ENCODE assay signal across 10 cellular contexts in genomic region chr6:25882066-25882496, GRCh38. TPM values are rescaled to one million over a fixed set of nuclear protein-coding genes. Genes with fewer than 3 reads are reported as not detected.
DNase-seq lines count a peak whose midpoint lies in the region; ATAC-seq, FAIRE-seq and TF ChIP-seq lines count a peak whose summit lies in the region.
"Had no signal": no experiment of that assay in that cellular context is flagged by ENCODE, and none has a peak within 500 bp of the region (broad histone marks: within the 10 kb centered on the region; RNA-seq: fewer than 3 reads in every experiment).

No MANE protein-coding gene starts in this region.

- peak overlapping the region; percentile 61 for H3K4me3 Mint-ChIP-seq in dendritic cell treated with granulocyte-macrophage colony-stimulating factor and Interleukin-4, amounts not matched to agents 40 ng/mL and 50 ng/mL, for 4 days

- H3K36me3 ChIP-seq in GM06990 (ENCODE audit: control insufficient read depth, insufficient read depth, low read length), result no peaks in the 10 kb centered on the region
- H3K36me3 ChIP-seq in pancreas, result no peaks in the 10 kb centered on the region

- DNase-seq in GM06990 (ENCODE audit: extremely low read depth, insufficient read length) (peak; percentile 28), pancreas (peak in 5 of 6 donors; percentile 13 to 77 (median 34)), NCI-H2171 (lab: John Stamatoyannopoulos, UW) (no peak), AG08395 (ENCODE audit: low spot score) (no peak), OCI-M2 (lab: John Stamatoyannopoulos, UW; ENCODE audit: unreplicated experiment) (no peak)
- DNase-seq in activated CD4-positive, alpha-beta T cell treated with anti-CD3 and anti-CD28 coated beads for 24 hours (ENCODE audit: low read depth in 2 of 2), result peak; percentile 6 to 8

- peaks cover 7% of the 10 kb centered on the region for H3K27me3 Mint-ChIP-seq in dendritic cell treated with granulocyte-macrophage colony-stimulating factor and Interleukin-4, amounts not matched to agents 40 ng/mL and 50 ng/mL, for 4 days

- intact Hi-C loops in dendritic cell treated with granulocyte-macrophage colony-stimulating factor and Interleukin-4, amounts not matched to agents 40 ng/mL and 50 ng/mL, for 4 days (cut with micrococcal nuclease), result no loop called here
- intact Hi-C loops in pancreas (cut with DNase I), result no loop called here

- H3K27ac ChIP-seq in pancreas, result no peak overlapping the region

- H3K36me3 Mint-ChIP-seq in dendritic cell treated with granulocyte-macrophage colony-stimulating factor and Interleukin-4, amounts not matched to agents 40 ng/mL and 50 ng/mL, for 4 days (ENCODE audit: low read depth), result no peaks in the 10 kb centered on the region

- H3K9me3 Mint-ChIP-seq in dendritic cell treated with granulocyte-macrophage colony-stimulating factor and Interleukin-4, amounts not matched to agents 40 ng/mL and 50 ng/mL, for 4 days, result no peaks in the 10 kb centered on the region

- H3K4me3 ChIP-seq in GM06990 (replicated peaks; ENCODE audit: low read depth, low read length), result no peak overlapping the region
- H3K4me3 ChIP-seq in pancreas, result no peak overlapping the region

- peak overlapping the region; percentile 31 for H3K27ac Mint-ChIP-seq in dendritic cell treated with granulocyte-macrophage colony-stimulating factor and Interleukin-4, amounts not matched to agents 40 ng/mL and 50 ng/mL, for 4 days

- no peaks in the 10 kb centered on the region; the same call in 1 of the 2 replicates for H3K27me3 ChIP-seq in GM06990 (replicated peaks; ENCODE audit: control insufficient read depth, insufficient read depth, low read length)
- H3K27me3 ChIP-seq in pancreas, result no peaks in the 10 kb centered on the region

- ATAC-seq in pancreas, result peak; percentile 38 to 66 (median 60)
- ATAC-seq in SK-N-SH treated with all-trans-retinoic acid at 6 μM for 48 hours, result no peak

- no peak for FAIRE-seq in pancreas (lab: Jason Lieb, UNC)
- FAIRE-seq: islet of Langerhans had no signal

- peaks cover 16% of the 10 kb centered on the region for H3K4me1 Mint-ChIP-seq in dendritic cell treated with granulocyte-macrophage colony-stimulating factor and Interleukin-4, amounts not matched to agents 40 ng/mL and 50 ng/mL, for 4 days (ENCODE audit: low read depth)

- no peaks in the 10 kb centered on the region for H3K9me3 ChIP-seq in pancreas

- no peaks in the 10 kb centered on the region for H3K4me1 ChIP-seq in pancreas

- WGBS in pancreas, 2 donors, result 70 to 76% methylated on average over 28 of the region's 28 CpGs

- TF ChIP-seq CTCF in GM06990 (IDR thresholded peaks at IDR 0.05; ENCODE audit: insufficient read depth, low read length, poor library complexity, severe bottlenecking) (no peak), pancreas (IDR thresholded peaks at IDR 0.05) (no peak)

TF ChIP-seq in SK-N-SH treated with all-trans-retinoic acid at 6 μM for 48 hours, 23 proteins besides CTCF, POLR2A, EP300 and RAD21:
- TF ChIP-seq OSR1 (CRISPR knock-in tag; IDR thresholded peaks at IDR 0.05) (no peak), PPARA (CRISPR knock-in tag; IDR thresholded peaks at IDR 0.05; ENCODE audit: borderline replicate concordance) (no peak), TOX (CRISPR knock-in tag; IDR thresholded peaks at IDR 0.05; ENCODE audit: borderline replicate concordance) (no peak), POU6F1 (CRISPR knock-in tag; IDR thresholded peaks at IDR 0.05; ENCODE audit: borderline replicate concordance, low read depth) (no peak), ZNF70 (CRISPR knock-in tag; IDR thresholded peaks at IDR 0.05) (no peak), CSDC2 (CRISPR knock-in tag; IDR thresholded peaks at IDR 0.05) (no peak), ISL1 (CRISPR knock-in tag; IDR thresholded peaks at IDR 0.05) (no peak), ARNTL (CRISPR knock-in tag; IDR thresholded peaks at IDR 0.05; ENCODE audit: borderline replicate concordance, low read depth) (no peak), ZC3H10 (CRISPR knock-in tag; IDR thresholded peaks at IDR 0.05) (no peak), GLIS3 (CRISPR knock-in tag; IDR thresholded peaks at IDR 0.05) (no peak), ZFP30 (CRISPR knock-in tag; IDR thresholded peaks at IDR 0.05) (no peak), ZNF8 (CRISPR knock-in tag; IDR thresholded peaks at IDR 0.05) (no peak), CSRNP3 (CRISPR knock-in tag; IDR thresholded peaks at IDR 0.05) (no peak), PATZ1 (CRISPR knock-in tag; IDR thresholded peaks at IDR 0.05; ENCODE audit: borderline replicate concordance) (no peak)

RNA-seq across cellular contexts. Expression of gene SLC17A3, which starts 8.0 kb away (rescaled TPM):
- not detected for total RNA-seq in pancreas
- polyA plus RNA-seq in pancreas, result under 1 TPM in 1 of 2 donors, not detected in 1; 0.02 TPM
- total RNA-seq: Daoy had no signal

RNA-seq across cellular contexts. Expression of gene SLC17A2, which starts 48.4 kb away (rescaled TPM):
- under 1 TPM in 2 of 6 donors, not detected in 4; 0.20 to 0.21 TPM for total RNA-seq in pancreas
- under 1 TPM in 1 of 2 donors, not detected in 1; 0.05 TPM for polyA plus RNA-seq in pancreas
- total RNA-seq: Daoy had no signal

RNA-seq across cellular contexts. Expression of gene SLC17A1, which starts 50.2 kb away (rescaled TPM):
- not detected for total RNA-seq in pancreas
- under 1 TPM in 1 of 2 donors, not detected in 1; 0.16 TPM for polyA plus RNA-seq in pancreas
- total RNA-seq: Daoy had no signal

Comparison
In these comparisons a context has a peak if more than half of its experiments do, and no peak if none do; other contexts are left out.
1. DNase-seq: peak in GM06990 (single experiment), activated CD4-positive, alpha-beta T cell treated with anti-CD3 and anti-CD28 coated beads for 24 hours (2 of 2) and pancreas (5 of 6); none in NCI-H2171 (single experiment), AG08395 (single experiment) and OCI-M2 (single experiment).